In the genomic region with DNA sequence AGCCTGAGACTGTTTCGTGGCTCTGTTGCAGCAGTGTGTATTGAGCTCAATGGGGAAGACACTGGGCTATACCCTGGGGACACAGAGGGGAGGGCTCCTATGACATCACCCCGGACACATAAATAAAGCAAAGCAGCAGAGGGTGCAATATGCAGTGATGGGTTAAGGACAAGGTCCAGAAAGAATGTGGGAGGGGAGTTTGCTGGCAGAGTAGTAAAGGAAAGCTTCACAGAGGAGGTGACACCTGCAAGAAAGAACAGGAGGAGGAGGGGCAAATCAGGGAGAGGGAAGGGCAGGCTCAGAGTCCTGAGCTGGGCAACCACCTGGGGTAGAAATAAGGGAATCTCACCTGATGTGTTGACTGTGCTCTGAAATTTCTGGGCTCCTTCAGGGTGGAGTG, we compare ENCODE assay signal across 15 cellular contexts. TPM values are rescaled to one million over a fixed set of nuclear protein-coding genes. Genes with fewer than 3 reads are reported as not detected.
DNase-seq lines count a peak whose midpoint lies in the region; ATAC-seq lines count a peak whose summit lies in the region.
"Had no signal": no experiment of that assay in that cellular context is flagged by ENCODE, and none has a peak within 500 bp of the region (broad histone marks: within the 10 kb centered on the region; RNA-seq: fewer than 3 reads in every experiment).

No MANE protein-coding gene starts in this region.

- no peak for DNase-seq in CD4-positive, CD25-positive, alpha-beta regulatory T cell
- DNase-seq in germinal center (ENCODE audit: low spot score) (peak; percentile 88), NCI-H2029 treated with DMSO at 0.1 percent for 48 hours (lab: John Stamatoyannopoulos, UW) (no peak), middle frontal gyrus (ENCODE audit: extremely low spot score, low spot score) (no peak), GM19240 (ENCODE audit: insufficient read length, low spot score) (no peak)
- DNase-seq in activated CD4-positive, CD25-positive, alpha-beta regulatory T cell treated with anti-CD3 and anti-CD28 coated beads, Interleukin-2, amount 50 U/mL, for 72 hours = no peak
- DNase-seq: ACHN; activated CD4-positive, alpha-beta T cell treated with anti-CD3 and anti-CD28 coated beads, Interleukin-2, amount 50 U/mL, for 1 hour; central memory CD4-positive, alpha-beta T cell; DMS53; NCI-H1092 treated with DMSO at 0.1 percent for 48 hours; NCI-H774; SK-N-SH had no signal

- H3K27ac Mint-ChIP-seq in CD4-positive, CD25-positive, alpha-beta regulatory T cell = peak overlapping the region in 2 of 3 donors; percentile 15 to 81

- peaks cover 3% of the 10 kb centered on the region for H3K36me3 Mint-ChIP-seq in CD4-positive, CD25-positive, alpha-beta regulatory T cell

- no peaks in the 10 kb centered on the region for H3K9me3 ChIP-seq in CD4-positive, CD25-positive, alpha-beta regulatory T cell (ENCODE audit: control insufficient read depth in 2 of 2, low read length in 2 of 2)
- H3K9me3 ChIP-seq: SK-N-SH had no signal

- no peak for ATAC-seq in CD4-positive, CD25-positive, alpha-beta regulatory T cell (ENCODE audit: low read depth in 2 of 2)
- ATAC-seq in GM19467 (IDR thresholded peaks at IDR 0.05; ENCODE audit: unreplicated experiment) = peak; percentile 68
- peak; percentile 80 for ATAC-seq in HG03460 (IDR thresholded peaks at IDR 0.05; ENCODE audit: unreplicated experiment)

- no peaks in the 10 kb centered on the region for H3K27me3 ChIP-seq in CD4-positive, CD25-positive, alpha-beta regulatory T cell (ENCODE audit: control insufficient read depth, insufficient read depth, low read length)

- no peak overlapping the region for H3K27ac ChIP-seq in CD4-positive, CD25-positive, alpha-beta regulatory T cell (ENCODE audit: insufficient read depth, low read length, poor library complexity, severe bottlenecking)

- no peak overlapping the region for H3K4me3 ChIP-seq in CD4-positive, CD25-positive, alpha-beta regulatory T cell (ENCODE audit: low read depth, low read length)

- peaks cover 0 to 1% (median 0%) of the 10 kb centered on the region in 7 donors for H3K9me3 Mint-ChIP-seq in CD4-positive, CD25-positive, alpha-beta regulatory T cell

- no peaks in the 10 kb centered on the region for H3K27me3 Mint-ChIP-seq in CD4-positive, CD25-positive, alpha-beta regulatory T cell

- no peak overlapping the region for H3K4me3 Mint-ChIP-seq in CD4-positive, CD25-positive, alpha-beta regulatory T cell

- H3K4me1 Mint-ChIP-seq in CD4-positive, CD25-positive, alpha-beta regulatory T cell = peaks cover 0 to 6% (median 0%) of the 10 kb centered on the region in 4 donors

- H3K36me3 ChIP-seq in CD4-positive, CD25-positive, alpha-beta regulatory T cell (ENCODE audit: control insufficient read depth, insufficient read depth, low read length) = no peaks in the 10 kb centered on the region

- no peaks in the 10 kb centered on the region for H3K4me1 ChIP-seq in CD4-positive, CD25-positive, alpha-beta regulatory T cell (ENCODE audit: control insufficient read depth, insufficient read depth, low read length, poor library complexity, severe bottlenecking)

RNA-seq across cellular contexts. Expression of a gene that starts 35.3 kb away (rescaled TPM):
- 13.5 TPM for total RNA-seq in CD4-positive, CD25-positive, alpha-beta regulatory T cell
- polyA plus RNA-seq in CD4-positive, CD25-positive, alpha-beta regulatory T cell = 10 to 100 TPM; 24.6 to 32.4 (median 30.4) TPM

Comparison
In these comparisons a context has a peak if more than half of its experiments do, and no peak if none do; other contexts are left out.
1. ATAC-seq: peak in GM19467 (single experiment) and HG03460 (single experiment); none in CD4-positive, CD25-positive, alpha-beta regulatory T cell (0 of 2).